Comparison of ENCODE assay signal across 18 cellular contexts in the genomic region with DNA sequence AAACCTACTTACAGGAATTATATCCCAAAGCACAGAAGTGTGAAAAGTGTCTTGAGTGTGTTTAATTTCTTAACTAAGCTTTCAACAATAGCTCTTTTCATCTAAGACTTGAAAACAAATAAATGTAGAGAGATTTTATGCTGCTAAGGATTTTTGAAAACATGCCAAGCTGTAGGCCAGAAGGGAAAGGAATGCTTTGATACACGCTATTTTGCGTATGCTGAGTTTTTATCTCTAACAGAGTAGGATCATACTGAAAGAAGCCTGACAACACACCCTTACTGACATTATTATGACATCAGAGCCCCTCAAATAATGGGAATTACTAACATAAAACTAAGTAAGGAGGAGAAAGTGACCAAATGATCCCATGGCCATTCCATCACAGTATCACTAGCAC.
"Had no signal": no experiment of that assay in that cellular context is flagged by ENCODE, and none has a peak within 500 bp of the region (broad histone marks: within the 10 kb centered on the region; RNA-seq: fewer than 3 reads in every experiment).

No MANE protein-coding gene starts in this region.

- H3K4me3 ChIP-seq: adrenal gland, body of pancreas, gastrocnemius medialis, heart left ventricle, mucosa of descending colon, pancreas, stomach, vagina had no signal

- H3K4me3 Mint-ChIP-seq: activated T-helper 1 cell treated with anti-CD3 and anti-CD28 coated beads, Interleukin-12 subunit alpha, Interleukin-12 subunit beta, Interleukin-2, Interleukin-4 antibody, amounts not matched to agents 30 ng/mL and 10 ng/mL and 1 ng/mL, durations not matched to agents 14 hours and 24 hours and 36 hours; memory B cell; naive thymus-derived CD4-positive, alpha-beta T cell had no signal

- H3K27ac ChIP-seq: adrenal gland, body of pancreas, gastrocnemius medialis, heart left ventricle, pancreas, stomach, vagina had no signal

- FAIRE-seq: pancreas, TTC549 had no signal

- H3K27ac Mint-ChIP-seq: activated naive CD4-positive, alpha-beta T cell treated with anti-CD3 and anti-CD28 coated beads, Interleukin-2, amount 50 U/mL, for 72 hours; activated T-helper 1 cell treated with anti-CD3 and anti-CD28 coated beads, Interleukin-12 subunit alpha, Interleukin-12 subunit beta, Interleukin-2, Interleukin-4 antibody, amounts not matched to agents 30 ng/mL and 10 ng/mL and 1 ng/mL, durations not matched to agents 14 hours and 24 hours and 36 hours; memory B cell; naive thymus-derived CD4-positive, alpha-beta T cell had no signal

- H3K4me1 ChIP-seq: adrenal gland, body of pancreas, pancreas, vagina had no signal

- H3K27me3 Mint-ChIP-seq: memory B cell; naive thymus-derived CD4-positive, alpha-beta T cell had no signal

- H3K36me3 Mint-ChIP-seq: activated naive CD4-positive, alpha-beta T cell treated with anti-CD3 and anti-CD28 coated beads, Interleukin-2, amount 50 U/mL, for 72 hours had no signal

- H3K9me3 ChIP-seq: adrenal gland, body of pancreas, gastrocnemius medialis, heart left ventricle, mucosa of descending colon, pancreas, stomach, vagina had no signal

- H3K36me3 ChIP-seq: adrenal gland, gastrocnemius medialis, heart left ventricle, pancreas, stomach, vagina had no signal

- H3K27me3 ChIP-seq: adrenal gland, body of pancreas, gastrocnemius medialis, heart left ventricle, pancreas, stomach, vagina had no signal

- ATAC-seq: activated naive CD4-positive, alpha-beta T cell treated with anti-CD3 and anti-CD28 coated beads, Interleukin-2, amount 50 U/mL, for 72 hours; body of pancreas; esophagus mucosa; gastrocnemius medialis; heart left ventricle; mucosa of descending colon; naive thymus-derived CD4-positive, alpha-beta T cell; pancreas had no signal

- H3K9me3 Mint-ChIP-seq: activated naive CD4-positive, alpha-beta T cell treated with anti-CD3 and anti-CD28 coated beads, Interleukin-2, amount 50 U/mL, for 72 hours; activated T-helper 1 cell treated with anti-CD3 and anti-CD28 coated beads, Interleukin-12 subunit alpha, Interleukin-12 subunit beta, Interleukin-2, Interleukin-4 antibody, amounts not matched to agents 30 ng/mL and 10 ng/mL and 1 ng/mL, durations not matched to agents 14 hours and 24 hours and 36 hours; memory B cell; naive thymus-derived CD4-positive, alpha-beta T cell had no signal

- DNase-seq: activated CD4-positive, alpha-beta T cell treated with anti-CD3 and anti-CD28 coated beads, Interleukin-2, amount 50 U/mL, for 4 hours; activated gamma-delta T cell treated with Interleukin-2 at 50 U/mL for 16 hours; adrenal gland; body of pancreas; cortex of kidney; gastrocnemius medialis; heart left ventricle; mucosa of descending colon; naive thymus-derived CD4-positive, alpha-beta T cell; pancreas; stomach; trophoblast cell had no signal
